In the genomic region with DNA sequence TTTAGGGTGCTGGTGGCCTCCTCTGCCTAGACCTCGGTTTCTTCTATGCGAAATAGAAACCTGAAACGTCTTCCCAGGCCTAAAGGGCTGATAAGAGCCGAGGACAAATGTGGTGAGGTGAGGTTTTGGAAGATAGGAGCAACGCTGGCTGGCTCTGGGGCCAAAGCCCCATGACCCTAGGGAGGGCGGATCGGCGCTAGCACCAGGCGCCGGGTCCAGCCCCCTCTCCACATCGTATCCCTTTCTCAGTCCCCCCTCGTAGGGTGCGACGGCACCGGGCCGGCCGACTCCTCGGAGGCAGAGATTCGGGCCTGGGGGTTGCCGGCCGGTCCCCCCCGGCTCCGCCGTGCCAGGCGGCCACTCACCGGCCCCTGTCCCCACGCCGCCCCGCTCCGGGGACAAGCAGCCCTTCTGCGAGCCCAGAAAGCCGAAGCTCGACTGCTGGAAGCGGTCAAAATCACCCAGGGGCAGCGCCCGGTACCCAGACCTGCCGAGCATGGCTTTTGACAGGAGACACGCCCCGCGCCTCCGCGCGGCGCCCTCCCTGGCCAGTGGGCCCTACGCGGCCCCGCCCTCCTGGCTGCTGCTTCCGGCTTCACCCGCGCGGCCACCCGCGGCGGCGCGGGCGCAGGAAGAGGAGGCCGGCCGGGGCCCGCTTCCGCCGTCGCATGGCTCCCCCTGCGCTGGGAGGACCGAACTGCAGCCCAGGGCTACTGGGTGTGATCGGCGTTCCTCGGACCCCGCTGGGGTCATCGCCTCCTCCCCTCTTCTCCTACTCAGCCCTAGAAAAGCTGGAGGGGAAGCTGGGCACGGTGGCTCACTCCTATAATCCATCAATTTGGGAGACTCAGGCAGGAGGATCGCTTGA, we compare ENCODE assay signal across 8 cellular contexts. TPM values are rescaled to one million over a fixed set of nuclear protein-coding genes. Genes with fewer than 3 reads are reported as not detected.
DNase-seq lines count a peak whose midpoint lies in the region; ATAC-seq and TF ChIP-seq lines count a peak whose summit lies in the region.

Gene STOML1, minus strand, starts transcription at position 570 of the 868 bp plus-strand sequence. Its CDS starts 72 bp downstream, at position 498.

- no peaks in the 10 kb centered on the region for H3K9me3 ChIP-seq in Peyer's patch
- no peaks in the 10 kb centered on the region for H3K9me3 ChIP-seq in esophagus squamous epithelium

- ATAC-seq in GM21576 (IDR thresholded peaks at IDR 0.05; ENCODE audit: unreplicated experiment): peak; percentile 59

- TF ChIP-seq POLR2A in Peyer's patch (IDR thresholded peaks at IDR 0.05) (peak in 1 of 2 donors; percentile 37), esophagus squamous epithelium (IDR thresholded peaks at IDR 0.05) (peak in 3 of 4 donors; percentile 46 to 76 (median 57))

- peak within 1 kb of the TSS; percentile 62 to 84 (median 80) for H3K4me3 ChIP-seq in Peyer's patch
- H3K4me3 ChIP-seq in esophagus squamous epithelium: peak within 1 kb of the TSS; percentile 61 to 85 (median 72)

- 0% methylated on average over 1 to 5 of the region's 72 CpGs for WGBS in esophagus squamous epithelium, 2 donors

- intact Hi-C loops in esophagus squamous epithelium (cut with DNase I): no loop called here

- DNase-seq in DMS79 treated with DMSO at 0.1 percent for 48 hours (lab: John Stamatoyannopoulos, UW) (peak; percentile 56), Peyer's patch (peak; percentile 91 to 97 (median 95)), esophagus squamous epithelium (lab: John Stamatoyannopoulos, UW) (peak; percentile 59), myocyte (ENCODE audit: low read depth) (peak; percentile 95)
- DNase-seq in activated T-cell treated with anti-CD3 and anti-CD28 coated beads, Interleukin-2, amount 50 U/mL, for 48 hours: peak; percentile 97 to 98
- peak; percentile 86 to 93 for DNase-seq in stimulated activated CD8-positive, alpha-beta memory T cell treated with anti-CD3 and anti-CD28 coated beads, Interleukin-7, amount 100 ng/mL, for 4 hours (ENCODE audit: low read depth in 2 of 2)

- H3K27me3 ChIP-seq in Peyer's patch (no peaks in the 10 kb centered on the region), esophagus squamous epithelium (no peaks in the 10 kb centered on the region)

- H3K27ac ChIP-seq in Peyer's patch (peak within 1 kb of the TSS; percentile 73 to 86 (median 80)), esophagus squamous epithelium (peak within 1 kb of the TSS; percentile 88 to 99 (median 90))

- TF ChIP-seq EP300 in Ishikawa (IDR thresholded peaks at IDR 0.05; ENCODE audit: borderline replicate concordance): peak; percentile 13; the same call in 1 of the 2 replicates

- TF ChIP-seq CTCF in Peyer's patch (IDR thresholded peaks at IDR 0.05) (peak; percentile 92 to 98 (median 95)), esophagus squamous epithelium (IDR thresholded peaks at IDR 0.05) (peak; percentile 85 to 96 (median 92))

- H3K4me1 ChIP-seq in Peyer's patch (peaks cover 0 to 69% (median 24%) of the 10 kb centered on the region in 4 donors), esophagus squamous epithelium (peaks cover 61 to 90% (median 69%) of the 10 kb centered on the region in 3 donors)

- H3K36me3 ChIP-seq in Peyer's patch (no peaks in the 10 kb centered on the region), esophagus squamous epithelium (peaks cover 0 to 8% (median 0%) of the 10 kb centered on the region in 3 donors)

- peak; percentile 21; the same call in 1 of the 2 replicates for TF ChIP-seq RAD21 in Ishikawa (IDR thresholded peaks at IDR 0.05; ENCODE audit: low read depth)

TF ChIP-seq in Ishikawa, 13 proteins besides CTCF, POLR2A, EP300 and RAD21:
- TF ChIP-seq NFIC (IDR thresholded peaks at IDR 0.05): peak; percentile 19; the same call in 1 of the 2 replicates
- peak; percentile 75 for TF ChIP-seq MAX (IDR thresholded peaks at IDR 0.05)
- peak; percentile 47; the same call in 1 of the 2 replicates for TF ChIP-seq TAF1 (IDR thresholded peaks at IDR 0.05; ENCODE audit: low read depth)
- TF ChIP-seq, protein P1, sequence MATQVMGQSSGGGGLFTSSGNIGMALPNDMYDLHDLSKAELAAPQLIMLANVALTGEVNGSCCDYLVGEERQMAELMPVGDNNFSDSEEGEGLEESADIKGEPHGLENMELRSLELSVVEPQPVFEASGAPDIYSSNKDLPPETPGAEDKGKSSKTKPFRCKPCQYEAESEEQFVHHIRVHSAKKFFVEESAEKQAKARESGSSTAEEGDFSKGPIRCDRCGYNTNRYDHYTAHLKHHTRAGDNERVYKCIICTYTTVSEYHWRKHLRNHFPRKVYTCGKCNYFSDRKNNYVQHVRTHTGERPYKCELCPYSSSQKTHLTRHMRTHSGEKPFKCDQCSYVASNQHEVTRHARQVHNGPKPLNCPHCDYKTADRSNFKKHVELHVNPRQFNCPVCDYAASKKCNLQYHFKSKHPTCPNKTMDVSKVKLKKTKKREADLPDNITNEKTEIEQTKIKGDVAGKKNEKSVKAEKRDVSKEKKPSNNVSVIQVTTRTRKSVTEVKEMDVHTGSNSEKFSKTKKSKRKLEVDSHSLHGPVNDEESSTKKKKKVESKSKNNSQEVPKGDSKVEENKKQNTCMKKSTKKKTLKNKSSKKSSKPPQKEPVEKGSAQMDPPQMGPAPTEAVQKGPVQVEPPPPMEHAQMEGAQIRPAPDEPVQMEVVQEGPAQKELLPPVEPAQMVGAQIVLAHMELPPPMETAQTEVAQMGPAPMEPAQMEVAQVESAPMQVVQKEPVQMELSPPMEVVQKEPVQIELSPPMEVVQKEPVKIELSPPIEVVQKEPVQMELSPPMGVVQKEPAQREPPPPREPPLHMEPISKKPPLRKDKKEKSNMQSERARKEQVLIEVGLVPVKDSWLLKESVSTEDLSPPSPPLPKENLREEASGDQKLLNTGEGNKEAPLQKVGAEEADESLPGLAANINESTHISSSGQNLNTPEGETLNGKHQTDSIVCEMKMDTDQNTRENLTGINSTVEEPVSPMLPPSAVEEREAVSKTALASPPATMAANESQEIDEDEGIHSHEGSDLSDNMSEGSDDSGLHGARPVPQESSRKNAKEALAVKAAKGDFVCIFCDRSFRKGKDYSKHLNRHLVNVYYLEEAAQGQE (IDR thresholded peaks at IDR 0.05; ENCODE audit: low read depth): no peak
- no peak for TF ChIP-seq YY1 (IDR thresholded peaks at IDR 0.05; ENCODE audit: low read depth)
- 0 out of 2 replicates have a peak, but pooled peaks have one; percentile 18 for TF ChIP-seq USF1 (IDR thresholded peaks at IDR 0.05)
- TF ChIP-seq ZBTB7A (IDR thresholded peaks at IDR 0.05; ENCODE audit: low read depth): no peak
- peak; percentile 64; the same call in 1 of the 2 replicates for TF ChIP-seq TCF12 (IDR thresholded peaks at IDR 0.05; ENCODE audit: low read depth)

RNA-seq across cellular contexts. Expression of gene STOML1, which starts in this region (rescaled TPM):
- total RNA-seq in Peyer's patch: 10 to 100 TPM in 3 of 4 donors, not detected in 1; 10.9 to 24.5 (median 13.5) TPM
- 10 to 100 TPM in 2 of 4 donors, 1 to 10 TPM in 2; 8.3 to 14.8 (median 11.1) TPM for total RNA-seq in esophagus squamous epithelium
- 32.2 and 35.1 TPM in 2 replicates for total RNA-seq in myocyte
- polyA plus RNA-seq in myocyte (2012): 52.1 TPM

Comparison
In these comparisons a context has a peak if more than half of its experiments do, and no peak if none do; other contexts are left out.
1. Peak in every context shown above with its lines: DNase-seq, ATAC-seq, H3K4me3 ChIP-seq and H3K27ac ChIP-seq.